31 cellular contexts compared by ENCODE assay signal in the genomic region with DNA sequence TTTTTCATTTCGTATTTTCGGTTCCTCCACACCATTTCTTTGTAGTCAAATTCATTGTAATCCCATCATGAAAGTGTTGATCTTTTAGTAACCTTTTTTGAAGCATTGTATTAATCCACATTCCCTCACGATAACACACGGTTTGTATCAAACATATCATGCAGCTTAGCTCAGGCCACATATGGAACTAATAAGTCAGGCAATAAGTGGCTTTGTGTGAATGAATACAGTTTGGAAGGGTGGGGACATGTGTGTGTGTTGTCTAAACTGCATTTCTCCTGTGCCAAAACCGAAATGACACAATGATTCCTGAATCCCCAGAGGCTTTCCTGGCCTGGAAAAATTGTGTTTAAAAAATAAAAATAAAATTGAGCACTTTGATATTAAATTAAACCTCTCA.
"Had no signal": no experiment of that assay in that cellular context is flagged by ENCODE, and none has a peak within 500 bp of the region (broad histone marks: within the 10 kb centered on the region; RNA-seq: fewer than 3 reads in every experiment).

No MANE protein-coding gene starts in this region.

- H3K9me3 ChIP-seq: gastrocnemius medialis, pancreas, prostate gland, thoracic aorta had no signal

- H3K27ac Mint-ChIP-seq: activated CD4-positive, alpha-beta T cell treated with anti-CD3 and anti-CD28 coated beads for 36 hours; activated CD8-positive, alpha-beta memory T cell treated with anti-CD3 and anti-CD28 coated beads, Interleukin-2, amount 10 ng/mL, durations not matched to agents 7 days and 5 days; activated CD8-positive, alpha-beta T cell treated with anti-CD3 and anti-CD28 coated beads, Interleukin-2, amount 10 ng/mL, durations not matched to agents 7 days and 5 days; activated naive CD4-positive, alpha-beta T cell treated with anti-CD3 and anti-CD28 coated beads, Interleukin-2, amount 50 U/mL, for 72 hours; activated T-cell treated with anti-CD3 and anti-CD28 coated beads, Interleukin-2, amount 50 U/mL, for 72 hours; naive thymus-derived CD4-positive, alpha-beta T cell; stimulated activated naive CD8-positive, alpha-beta T cell treated with anti-CD3 and anti-CD28 coated beads, Interleukin-15, Interleukin-2, amounts not matched to agents 100 ng/mL and 50 ng/mL, for 24 hours had no signal

- DNase-seq: activated CD4-positive, alpha-beta T cell treated with anti-CD3 and anti-CD28 coated beads for 36 hours; activated CD4-positive, CD25-positive, alpha-beta regulatory T cell; activated CD8-positive, alpha-beta memory T cell treated with anti-CD3 and anti-CD28 coated beads, Interleukin-2, amount 10 ng/mL, durations not matched to agents 7 days and 5 days; activated CD8-positive, alpha-beta T cell treated with anti-CD3 and anti-CD28 coated beads, Interleukin-2, amount 10 ng/mL, durations not matched to agents 7 days and 5 days; activated naive CD4-positive, alpha-beta T cell; activated T-cell treated with anti-CD3 and anti-CD28 coated beads, Interleukin-2, amount 50 U/mL, for 72 hours; anterior cingulate cortex; dermis blood vessel endothelial cell; effector CD8-positive, alpha-beta T cell; gastrocnemius medialis; glutamatergic neuron; left cardiac atrium; left ventricle myocardium superior; mammary epithelial cell; midbrain; naive thymus-derived CD4-positive, alpha-beta T cell; nucleus accumbens; pancreas; retina; stimulated activated CD4-positive, alpha-beta T cell treated with anti-CD3 and anti-CD28 coated beads, Interleukin-12 subunit alpha, Interleukin-12 subunit beta, amount 100 ng/mL, for 4 hours; stimulated activated CD4-positive, alpha-beta T cell treated with anti-CD3 and anti-CD28 coated beads, Interleukin-4, amount 100 ng/mL, for 1 hour; trophoblast cell had no signal

- H3K9me3 Mint-ChIP-seq: activated naive CD4-positive, alpha-beta T cell treated with anti-CD3 and anti-CD28 coated beads, Interleukin-2, amount 50 U/mL, for 72 hours; activated T-cell treated with anti-CD3 and anti-CD28 coated beads, Interleukin-2, amount 50 U/mL, for 72 hours; naive thymus-derived CD4-positive, alpha-beta T cell; stimulated activated naive CD8-positive, alpha-beta T cell treated with anti-CD3 and anti-CD28 coated beads, Interleukin-15, Interleukin-2, amounts not matched to agents 100 ng/mL and 50 ng/mL, for 24 hours had no signal

- H3K27me3 ChIP-seq: gastrocnemius medialis, hepatocyte, pancreas had no signal

- H3K4me3 ChIP-seq: gastrocnemius medialis, hepatocyte, pancreas, prostate gland, skin epidermis, thoracic aorta had no signal

- H3K4me3 Mint-ChIP-seq: activated CD4-positive, alpha-beta T cell treated with anti-CD3 and anti-CD28 coated beads for 36 hours; activated CD8-positive, alpha-beta memory T cell treated with anti-CD3 and anti-CD28 coated beads, Interleukin-2, amount 10 ng/mL, durations not matched to agents 7 days and 5 days; activated CD8-positive, alpha-beta T cell treated with anti-CD3 and anti-CD28 coated beads, Interleukin-2, amount 10 ng/mL, durations not matched to agents 7 days and 5 days; activated T-cell treated with anti-CD3 and anti-CD28 coated beads, Interleukin-2, amount 50 U/mL, for 72 hours; naive thymus-derived CD4-positive, alpha-beta T cell; neural crest cell; stimulated activated naive CD8-positive, alpha-beta T cell treated with anti-CD3 and anti-CD28 coated beads, Interleukin-15, Interleukin-2, amounts not matched to agents 100 ng/mL and 50 ng/mL, for 24 hours had no signal

- ATAC-seq: activated CD4-positive, alpha-beta T cell treated with anti-CD3 and anti-CD28 coated beads for 36 hours; activated CD8-positive, alpha-beta memory T cell treated with anti-CD3 and anti-CD28 coated beads, Interleukin-2, amount 10 ng/mL, durations not matched to agents 7 days and 5 days; activated CD8-positive, alpha-beta T cell treated with anti-CD3 and anti-CD28 coated beads, Interleukin-2, amount 10 ng/mL, durations not matched to agents 7 days and 5 days; activated naive CD4-positive, alpha-beta T cell treated with anti-CD3 and anti-CD28 coated beads, Interleukin-2, amount 50 U/mL, for 72 hours; activated T-cell treated with anti-CD3 and anti-CD28 coated beads, Interleukin-2, amount 50 U/mL, for 72 hours; gastrocnemius medialis; left cardiac atrium; left ventricle myocardium superior; naive thymus-derived CD4-positive, alpha-beta T cell; pancreas; sciatic nerve had no signal

- H3K27me3 Mint-ChIP-seq: activated CD4-positive, alpha-beta T cell treated with anti-CD3 and anti-CD28 coated beads for 36 hours; activated CD8-positive, alpha-beta memory T cell treated with anti-CD3 and anti-CD28 coated beads, Interleukin-2, amount 10 ng/mL, durations not matched to agents 7 days and 5 days; naive thymus-derived CD4-positive, alpha-beta T cell; stimulated activated naive CD8-positive, alpha-beta T cell treated with anti-CD3 and anti-CD28 coated beads, Interleukin-15, Interleukin-2, amounts not matched to agents 100 ng/mL and 50 ng/mL, for 24 hours had no signal

- H3K4me1 Mint-ChIP-seq: activated CD4-positive, alpha-beta T cell treated with anti-CD3 and anti-CD28 coated beads for 36 hours; activated CD8-positive, alpha-beta memory T cell treated with anti-CD3 and anti-CD28 coated beads, Interleukin-2, amount 10 ng/mL, durations not matched to agents 7 days and 5 days; naive thymus-derived CD4-positive, alpha-beta T cell; neural crest cell had no signal

- H3K27ac ChIP-seq: epithelial cell of prostate, gastrocnemius medialis, hepatocyte, pancreas, prostate gland, skin epidermis, thoracic aorta had no signal

- H3K36me3 ChIP-seq: gastrocnemius medialis, pancreas, prostate gland, thoracic aorta had no signal

- H3K36me3 Mint-ChIP-seq: activated naive CD4-positive, alpha-beta T cell treated with anti-CD3 and anti-CD28 coated beads, Interleukin-2, amount 50 U/mL, for 72 hours had no signal

- H3K4me1 ChIP-seq: gastrocnemius medialis, prostate gland had no signal
